ENCODE assay signal across 1 cellular context in the genomic region with DNA sequence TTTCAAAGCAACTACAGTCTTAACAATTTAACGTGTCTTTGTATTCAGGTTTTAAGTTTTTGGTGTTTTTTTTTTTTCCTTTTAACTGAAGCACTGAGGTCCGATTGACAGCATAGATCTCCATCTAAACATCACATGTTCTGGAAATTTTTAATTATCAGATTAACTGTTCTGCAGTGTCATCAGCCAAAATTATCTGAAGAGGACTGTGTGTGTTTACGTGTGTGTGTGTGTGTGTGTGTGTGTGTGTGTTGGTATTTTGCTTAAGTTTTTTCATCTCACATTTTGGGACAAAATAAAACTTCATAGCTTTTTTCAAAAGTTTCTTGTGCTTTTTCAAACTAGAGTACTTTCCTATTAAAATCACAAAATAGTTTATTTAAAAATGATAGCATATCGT.
TF ChIP-seq lines count a peak whose summit lies in the region.

No MANE protein-coding gene starts in this region.

TF ChIP-seq in GM12878, 131 proteins besides CTCF, POLR2A, EP300 and RAD21 (continued from another document):
- peak; percentile 19 for TF ChIP-seq E2F8 (IDR thresholded peaks at IDR 0.05; ENCODE audit: low read depth, partially characterized antibody)
TF ChIP-seq in GM12878: peak in this region for 1.
